Comparison of ENCODE assay signal across 7 cellular contexts in the genomic region with DNA sequence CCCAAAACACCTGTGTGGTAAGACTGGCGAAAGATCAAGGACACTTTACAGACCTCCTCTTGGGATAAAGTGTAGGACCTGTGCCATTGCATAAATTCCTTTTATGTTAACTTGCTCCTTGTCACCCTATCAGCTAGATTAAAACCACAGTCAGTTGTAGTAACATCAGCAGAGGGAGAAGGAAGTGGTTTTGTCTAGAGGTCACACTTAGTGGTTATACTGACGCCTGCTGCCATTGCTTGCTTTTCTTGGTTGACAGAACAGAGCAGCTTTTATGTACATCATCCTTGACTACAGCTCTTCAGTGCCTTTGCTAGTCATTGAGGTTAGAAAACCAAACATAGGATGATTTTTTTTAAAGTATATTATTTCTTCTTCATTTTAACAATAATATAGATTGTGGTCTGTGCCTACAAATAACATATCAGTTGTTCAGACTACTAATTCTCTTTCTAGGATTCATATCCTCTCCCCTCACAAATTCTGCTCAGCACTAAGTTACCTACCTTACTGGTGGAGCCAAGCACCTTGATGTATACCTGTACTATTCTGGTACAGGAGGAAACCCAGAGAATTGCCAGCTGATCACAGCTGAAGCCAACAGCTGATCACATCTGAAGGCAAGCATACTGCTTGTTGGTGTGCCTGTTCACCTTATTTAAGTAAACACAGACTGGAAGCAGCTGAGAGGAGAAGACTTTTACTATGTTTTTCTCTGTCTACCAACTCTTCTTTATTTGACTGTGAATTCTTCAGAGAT.
DNase-seq lines count a peak whose midpoint lies in the region; ATAC-seq and TF ChIP-seq lines count a peak whose summit lies in the region.

No MANE protein-coding gene starts in this region.

- H3K4me1 ChIP-seq in neural progenitor cell, result peaks cover 4% of the 10 kb centered on the region

- H3K36me3 Mint-ChIP-seq in HFFc6 (ENCODE audit: low read depth) (no peaks in the 10 kb centered on the region; the same call in 1 of the 2 replicates), glutamatergic neuron (ENCODE audit: unreplicated experiment) (no peaks in the 10 kb centered on the region), neural progenitor cell (peaks cover 17% of the 10 kb centered on the region)

- H3K4me3 ChIP-seq in neural progenitor cell, result no peak overlapping the region

- H3K4me2 ChIP-seq in neural progenitor cell, result no peak overlapping the region

- TF ChIP-seq CTCF in HFFc6 (IDR thresholded peaks at IDR 0.05) (no peak), glutamatergic neuron (IDR thresholded peaks at IDR 0.05; ENCODE audit: partially characterized antibody, unreplicated experiment) (no peak), neural progenitor cell (IDR thresholded peaks at IDR 0.05) (no peak)

- H3K9me3 Mint-ChIP-seq in HFFc6, result no peaks in the 10 kb centered on the region
- peaks cover 4% of the 10 kb centered on the region for H3K9me3 Mint-ChIP-seq in glutamatergic neuron (ENCODE audit: unreplicated experiment)
- no peaks in the 10 kb centered on the region for H3K9me3 Mint-ChIP-seq in neural progenitor cell

- peaks cover 100% of the 10 kb centered on the region for H3K79me2 ChIP-seq in neural progenitor cell (ENCODE audit: low read depth)

- H3K27ac ChIP-seq in neural progenitor cell, result no peak overlapping the region

- H3K27me3 Mint-ChIP-seq in HFFc6 (ENCODE audit: insufficient read depth) (no peaks in the 10 kb centered on the region), glutamatergic neuron (ENCODE audit: unreplicated experiment) (peaks cover 2% of the 10 kb centered on the region), neural progenitor cell (ENCODE audit: insufficient read depth, low read depth) (no peaks in the 10 kb centered on the region)

- DNase-seq in HFFc6 (peak; percentile 62), NCI-H69 (lab: John Stamatoyannopoulos, UW) (peak; percentile 62), glutamatergic neuron (no peak), neural progenitor cell (ENCODE audit: low spot score) (no peak), C1 segment of cervical spinal cord (lab: John Stamatoyannopoulos, UW) (no peak)
- no peak for DNase-seq in activated CD4-positive, CD25-positive, alpha-beta regulatory T cell treated with anti-CD3 and anti-CD28 coated beads, Interleukin-2, amount 50 U/mL, for 72 hours

- H4K20me1 ChIP-seq in neural progenitor cell (ENCODE audit: low read depth), result peaks cover 76% of the 10 kb centered on the region

- H3K36me3 ChIP-seq in neural progenitor cell, result no peaks in the 10 kb centered on the region

- no peaks in the 10 kb centered on the region for H3K27me3 ChIP-seq in neural progenitor cell

- no peak overlapping the region for H2AFZ ChIP-seq in neural progenitor cell (replicated peaks)

- no peaks in the 10 kb centered on the region for H3K9me3 ChIP-seq in neural progenitor cell (ENCODE audit: low read depth)

- H3K4me3 Mint-ChIP-seq in HFFc6 (no peak overlapping the region), glutamatergic neuron (ENCODE audit: unreplicated experiment) (peak overlapping the region; percentile 5), neural progenitor cell (no peak overlapping the region)

- ATAC-seq in GM18511 (IDR thresholded peaks at IDR 0.05; ENCODE audit: unreplicated experiment), result peak; percentile 83

- no peak overlapping the region for H3K27ac Mint-ChIP-seq in HFFc6
- peak overlapping the region; percentile 40 for H3K27ac Mint-ChIP-seq in glutamatergic neuron (ENCODE audit: unreplicated experiment)
- H3K27ac Mint-ChIP-seq in neural progenitor cell, result no peak overlapping the region

- H3K4me1 Mint-ChIP-seq in HFFc6 (ENCODE audit: low read depth) (peaks cover 32% of the 10 kb centered on the region), glutamatergic neuron (ENCODE audit: low read depth, unreplicated experiment) (peaks cover 12% of the 10 kb centered on the region), neural progenitor cell (peaks cover 10% of the 10 kb centered on the region)

- no peak overlapping the region for H3K9ac ChIP-seq in neural progenitor cell

- no peaks in the 10 kb centered on the region for H3F3A ChIP-seq in neural progenitor cell (ENCODE audit: low read depth)

Comparison
In these comparisons a context has a peak if more than half of its experiments do, and no peak if none do; other contexts are left out.
1. DNase-seq: peak in HFFc6 (single experiment) and NCI-H69 (single experiment); none in glutamatergic neuron (single experiment), neural progenitor cell (single experiment), activated CD4-positive, CD25-positive, alpha-beta regulatory T cell treated with anti-CD3 and anti-CD28 coated beads, Interleukin-2, amount 50 U/mL, for 72 hours (single experiment) and C1 segment of cervical spinal cord (0 of 14).